Comparison of ENCODE assay signal across 8 cellular contexts in genomic region chr14:23056956-23057756, GRCh38. TPM values are rescaled to one million over a fixed set of nuclear protein-coding genes. Genes with fewer than 3 reads are reported as not detected.
DNase-seq lines count a peak whose midpoint lies in the region; ATAC-seq and TF ChIP-seq lines count a peak whose summit lies in the region.

Gene CDH24, minus strand, starts transcription at chr14:23057520. Its CDS starts 1,787 bp downstream, at chr14:23055733.

- H3K36me3 ChIP-seq in ACC112 (ENCODE audit: insufficient read depth, low read length): peaks cover 12% of the 10 kb centered on the region; the same call in 1 of the 2 replicates
- H3K36me3 ChIP-seq in KMS-11 (ENCODE audit: insufficient read depth): no peaks in the 10 kb centered on the region
- H3K36me3 ChIP-seq in neuronal stem cell (replicated peaks in 1 of 2; ENCODE audit: control insufficient read depth in 2 of 2, insufficient read depth in 2 of 2, low read length in 2 of 2): peaks cover 37 to 70% of the 10 kb centered on the region in 2 donors

- H3K27me3 ChIP-seq in ACC112 (ENCODE audit: insufficient read depth, low read length) (no peaks in the 10 kb centered on the region), KMS-11 (ENCODE audit: insufficient read depth, low read depth) (no peaks in the 10 kb centered on the region), neuronal stem cell (ENCODE audit: control insufficient read depth in 3 of 3, insufficient read depth in 3 of 3, low read depth in 1 of 3, low read length in 3 of 3) (no peaks in the 10 kb centered on the region)

- peaks cover 2% of the 10 kb centered on the region for H3K36me3 Mint-ChIP-seq in type B pancreatic cell

- H3K4me3 Mint-ChIP-seq in type B pancreatic cell: peak within 1 kb of the TSS; percentile 97

- peak within 1 kb of the TSS; percentile 81 for H3K4me3 ChIP-seq in ACC112 (ENCODE audit: low read depth, low read length)
- no peak within 1 kb of the TSS for H3K4me3 ChIP-seq in KMS-11 (IDR thresholded peaks at IDR 0.05; ENCODE audit: insufficient read depth, low read depth, low read length)
- H3K4me3 ChIP-seq in fibroblast of villous mesenchyme (ENCODE audit: low read depth, low read length): peak within 1 kb of the TSS; percentile 59
- H3K4me3 ChIP-seq in neuronal stem cell (ENCODE audit: low read length in 2 of 2): peak within 1 kb of the TSS; percentile 62 to 82

- peak; percentile 58 for ATAC-seq in GM19455 (IDR thresholded peaks at IDR 0.05; ENCODE audit: unreplicated experiment)

- H3K9ac ChIP-seq in KMS-11: peak within 1 kb of the TSS; percentile 18; the same call in 1 of the 2 replicates
- H3K9ac ChIP-seq in neuronal stem cell (ENCODE audit: low read depth, low read length, poor library complexity): peak within 1 kb of the TSS; percentile 90

- H2AFZ ChIP-seq in ACC112 (ENCODE audit: low read length, unreplicated experiment) (peak within 1 kb of the TSS; percentile 32), KMS-11 (ENCODE audit: low read depth) (peak within 1 kb of the TSS; percentile 47; the same call in 1 of the 2 replicates), neuronal stem cell (ENCODE audit: low read length) (peak within 1 kb of the TSS; percentile 91)

- peaks cover 8% of the 10 kb centered on the region for H3K79me2 ChIP-seq in ACC112 (ENCODE audit: control insufficient read depth, insufficient read depth, low read length, unreplicated experiment)
- no peaks in the 10 kb centered on the region for H3K79me2 ChIP-seq in KMS-11 (ENCODE audit: insufficient read depth, low read depth)

- H3K18ac ChIP-seq in neuronal stem cell (ENCODE audit: low read length): peak within 1 kb of the TSS; percentile 92

- WGBS in neuronal stem cell (ENCODE audit: extremely low coverage in 2 of 2, insufficient read length in 2 of 2, insufficient replicate concordance in 1 of 2), 2 donors: no CpG with 5 or more reads among the region's 73 CpGs

- peak within 1 kb of the TSS; percentile 39 for H2BK15ac ChIP-seq in neuronal stem cell (ENCODE audit: low read length)

- H4K91ac ChIP-seq in neuronal stem cell (ENCODE audit: low read depth, low read length, poor library complexity): no peak within 1 kb of the TSS

- peak within 1 kb of the TSS; percentile 47 for H2BK5ac ChIP-seq in neuronal stem cell (ENCODE audit: low read length)

- no peak within 1 kb of the TSS for H3K4ac ChIP-seq in neuronal stem cell (ENCODE audit: low read length)

- no peak within 1 kb of the TSS for H2BK120ac ChIP-seq in neuronal stem cell (ENCODE audit: low read depth, low read length)

- peak within 1 kb of the TSS; percentile 89 for H3K27ac Mint-ChIP-seq in type B pancreatic cell

- TF ChIP-seq CTCF in KMS-11 (conservative IDR thresholded peaks at IDR 0.05; ENCODE audit: low read depth, low read length) (no peak), fibroblast of villous mesenchyme (IDR thresholded peaks at IDR 0.05; ENCODE audit: insufficient read depth, low read depth, low read length) (no peak), type B pancreatic cell (conservative IDR thresholded peaks at IDR 0.05) (no peak)

- peak within 1 kb of the TSS; percentile 94 for H3K23ac ChIP-seq in neuronal stem cell (ENCODE audit: low read depth, low read length, poor library complexity)

- H3K4me1 Mint-ChIP-seq in type B pancreatic cell (ENCODE audit: unreplicated experiment): peaks cover 16% of the 10 kb centered on the region

- H2AK5ac ChIP-seq in neuronal stem cell (ENCODE audit: low read depth, low read length): no peak within 1 kb of the TSS

- peak within 1 kb of the TSS; percentile 11; the same call in 1 of the 2 replicates for H3K27ac ChIP-seq in ACC112 (ENCODE audit: low read depth, low read length)
- no peak within 1 kb of the TSS; the same call in 1 of the 2 replicates for H3K27ac ChIP-seq in KMS-11
- H3K27ac ChIP-seq in neuronal stem cell (replicated peaks; ENCODE audit: low read length): peak within 1 kb of the TSS; percentile 90

- peak within 1 kb of the TSS; percentile 39 for H3K14ac ChIP-seq in neuronal stem cell (ENCODE audit: low read length)

- H4K20me1 ChIP-seq in KMS-11 (ENCODE audit: insufficient read depth): no peaks in the 10 kb centered on the region

- DNase-seq in activated T-cell treated with anti-CD3 and anti-CD28 coated beads, Interleukin-2, amount 50 U/mL, for 48 hours: peak; percentile 76 to 81
- peak; percentile 71 for DNase-seq in fibroblast of villous mesenchyme (ENCODE audit: low read depth)
- DNase-seq in neuronal stem cell (ENCODE audit: low spot score): peak; percentile 78
- DNase-seq in type B pancreatic cell (ENCODE audit: extremely low spot score, unreplicated experiment): peak; percentile 82
- DNase-seq in NCI-H1436 (lab: John Stamatoyannopoulos, UW): no peak

- peaks cover 5% of the 10 kb centered on the region for H3K79me1 ChIP-seq in neuronal stem cell (ENCODE audit: low read depth, low read length)

- H3K4me1 ChIP-seq in ACC112 (ENCODE audit: control insufficient read depth, insufficient read depth, low read length, unreplicated experiment): peaks cover 9% of the 10 kb centered on the region
- H3K4me1 ChIP-seq in KMS-11 (ENCODE audit: low read depth, poor library complexity, severe bottlenecking): peaks cover 12% of the 10 kb centered on the region
- H3K4me1 ChIP-seq in neuronal stem cell (ENCODE audit: control insufficient read depth in 2 of 2, insufficient read depth in 1 of 2, low read depth in 1 of 2, low read length in 2 of 2): peaks cover 6% of the 10 kb centered on the region in 2 donors

- no peak within 1 kb of the TSS for H2BK12ac ChIP-seq in neuronal stem cell (ENCODE audit: low read length)

- no peak within 1 kb of the TSS for H4K8ac ChIP-seq in neuronal stem cell (ENCODE audit: low read depth, low read length)

- H3K9me3 ChIP-seq in neuronal stem cell (replicated peaks in 1 of 2; ENCODE audit: control insufficient read depth in 2 of 2, insufficient read depth in 1 of 2, low read depth in 1 of 2, low read length in 2 of 2): no peaks in the 10 kb centered on the region

- H3K27me3 Mint-ChIP-seq in type B pancreatic cell: no peaks in the 10 kb centered on the region

- no peaks in the 10 kb centered on the region for H3K9me3 Mint-ChIP-seq in type B pancreatic cell

- peak within 1 kb of the TSS; percentile 96 for H3K4me2 ChIP-seq in KMS-11
- H3K4me2 ChIP-seq in neuronal stem cell (ENCODE audit: insufficient read depth, low read length, poor library complexity, severe bottlenecking): peak within 1 kb of the TSS; percentile 97

RNA-seq across cellular contexts. Expression of gene CDH24, which starts in this region (rescaled TPM):
- total RNA-seq in fibroblast of villous mesenchyme (6.4 and 10.8 TPM in 2 replicates), type B pancreatic cell (ENCODE audit: low replicate concordance) (7.9 and 20.4 TPM in 2 replicates)
- polyA plus RNA-seq in neuronal stem cell (2013, experiment 1 of 2): 21.1 TPM
- 20.6 TPM for polyA plus RNA-seq in neuronal stem cell (2013, experiment 2 of 2)

Comparison
In these comparisons a context has a peak if more than half of its experiments do, and no peak if none do; other contexts are left out.
1. H2AFZ ChIP-seq: peak in every context shown above with its lines; median percentile 91 in neuronal stem cell; 47 in KMS-11; 32 in ACC112.